Comparison of ENCODE assay signal across 10 cellular contexts in the genomic region with DNA sequence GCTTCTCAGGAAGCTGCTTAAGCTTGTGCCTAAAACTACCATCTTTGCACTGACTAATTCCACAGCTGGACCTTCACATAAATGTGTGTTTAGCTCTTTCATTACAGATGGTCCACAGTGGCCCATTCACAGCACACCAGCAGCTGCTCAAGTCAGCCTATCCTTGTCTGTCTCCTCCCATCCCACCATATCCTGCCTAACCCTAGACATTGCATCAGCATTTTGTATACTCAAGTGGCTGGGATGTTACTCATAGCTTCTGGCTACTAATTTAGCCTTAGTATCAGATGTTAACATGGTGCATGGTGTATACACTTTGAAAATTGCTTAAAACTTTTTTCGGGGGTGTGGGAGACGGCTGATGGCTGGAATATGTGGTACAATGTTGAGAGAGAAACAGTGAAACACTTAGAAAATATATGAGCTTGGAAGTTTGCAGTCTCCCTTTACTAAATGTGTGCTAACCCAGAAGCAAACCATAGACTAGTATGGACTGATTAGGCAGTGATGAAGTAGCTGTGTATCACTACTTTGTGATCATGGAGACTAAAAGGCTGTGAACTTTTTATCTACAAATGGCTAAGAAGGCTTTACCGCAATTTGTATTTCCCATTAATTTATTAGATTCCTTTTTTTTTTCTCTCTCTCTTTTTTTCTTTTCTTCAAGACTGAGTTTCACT.
A peak's percentile ranks its signal among the peaks of the same experiment; 100 is the strongest.
DNase-seq lines count a peak whose midpoint lies in the region; ATAC-seq and TF ChIP-seq lines count a peak whose summit lies in the region.
"Had no signal": no experiment of that assay in that cellular context is flagged by ENCODE, and none has a peak within 500 bp of the region (broad histone marks: within the 10 kb centered on the region; RNA-seq: fewer than 3 reads in every experiment).

No MANE protein-coding gene starts in this region.

- no peaks in the 10 kb centered on the region for H3K27me3 Mint-ChIP-seq in activated CD4-positive, alpha-beta memory T cell treated with anti-CD3 and anti-CD28 coated beads for 36 hours

- no peak for ATAC-seq in GM18511 (IDR thresholded peaks at IDR 0.05; ENCODE audit: unreplicated experiment)

- intact Hi-C loops in activated CD4-positive, alpha-beta memory T cell treated with anti-CD3 and anti-CD28 coated beads for 36 hours (cut with micrococcal nuclease), result no loop called here

- H3K36me3 Mint-ChIP-seq in activated CD4-positive, alpha-beta memory T cell treated with anti-CD3 and anti-CD28 coated beads for 36 hours, result peaks cover 26% of the 10 kb centered on the region

- no peak overlapping the region for H3K4me3 ChIP-seq in choroid plexus epithelial cell (ENCODE audit: low read depth, low read length)

- H3K9me3 Mint-ChIP-seq in activated CD4-positive, alpha-beta memory T cell treated with anti-CD3 and anti-CD28 coated beads for 36 hours, result no peaks in the 10 kb centered on the region

- DNase-seq in Daoy (ENCODE audit: low read depth) (peak; percentile 80), LoVo (ENCODE audit: low spot score) (peak; percentile 6), choroid plexus epithelial cell (ENCODE audit: low read depth) (peak; percentile 91), non-pigmented ciliary epithelial cell (ENCODE audit: low read depth) (peak; percentile 89)
- no peak for DNase-seq in activated CD4-positive, alpha-beta memory T cell treated with anti-CD3 and anti-CD28 coated beads for 36 hours
- no peak for DNase-seq in stimulated activated CD8-positive, alpha-beta memory T cell treated with anti-CD3 and anti-CD28 coated beads, Interleukin-4, amount 100 ng/mL, for 48 hours
- DNase-seq: activated CD4-positive, CD25-positive, alpha-beta regulatory T cell; amygdala; NK-92 treated with Interleukin-12 subunit alpha and Interleukin-12 subunit beta, amount 100 ng/mL, for 24 hours had no signal

- no peak for TF ChIP-seq CTCF in choroid plexus epithelial cell (conservative IDR thresholded peaks at IDR 0.05; ENCODE audit: low read depth, low read length)

- no peak overlapping the region for H3K4me3 Mint-ChIP-seq in activated CD4-positive, alpha-beta memory T cell treated with anti-CD3 and anti-CD28 coated beads for 36 hours

- no peaks in the 10 kb centered on the region for H3K4me1 Mint-ChIP-seq in activated CD4-positive, alpha-beta memory T cell treated with anti-CD3 and anti-CD28 coated beads for 36 hours (ENCODE audit: low read depth)

- no peak overlapping the region for H3K27ac Mint-ChIP-seq in activated CD4-positive, alpha-beta memory T cell treated with anti-CD3 and anti-CD28 coated beads for 36 hours

- POLR2A ChIA-PET in activated CD4-positive, alpha-beta memory T cell treated with anti-CD3 and anti-CD28 coated beads for 36 hours (lab: Charles Lee), result no interaction called here

- CTCF ChIA-PET in activated CD4-positive, alpha-beta memory T cell treated with anti-CD3 and anti-CD28 coated beads for 36 hours (lab: Charles Lee), result interaction anchor here (1.0 kb wide), 1 partner anchor 294 kb away, joined by 3 read pairs; no protein-coding TSS in a partner anchor

Comparison
In these comparisons a context has a peak if more than half of its experiments do, and no peak if none do; other contexts are left out.
1. DNase-seq: peak in Daoy (single experiment), LoVo (single experiment), choroid plexus epithelial cell (single experiment) and non-pigmented ciliary epithelial cell (single experiment); none in activated CD4-positive, alpha-beta memory T cell treated with anti-CD3 and anti-CD28 coated beads for 36 hours (single experiment) and stimulated activated CD8-positive, alpha-beta memory T cell treated with anti-CD3 and anti-CD28 coated beads, Interleukin-4, amount 100 ng/mL, for 48 hours (single experiment).